1 cellular context compared by ENCODE assay signal in genomic region chr22:43399338-43399979, GRCh38.
TF ChIP-seq lines count a peak whose summit lies in the region.

No MANE protein-coding gene starts in this region.

TF ChIP-seq in K562, 482 proteins besides CTCF, POLR2A, EP300 and RAD21:
- TF ChIP-seq IFI16 (CRISPR knock-in tag; IDR thresholded peaks at IDR 0.05) = no peak
- no peak for TF ChIP-seq PCBP2 (IDR thresholded peaks at IDR 0.05; ENCODE audit: low read depth, low read length, poor library complexity, severe bottlenecking)
- peak; percentile 59 for TF ChIP-seq TFE3 (CRISPR knock-in tag; IDR thresholded peaks at IDR 0.05)
- no peak for TF ChIP-seq RCOR1 (IDR thresholded peaks at IDR 0.05; ENCODE audit: borderline replicate concordance in 1 of 2, low read depth in 2 of 2, low read length in 2 of 2)
- peak; percentile 41 for TF ChIP-seq FOS (IDR thresholded peaks at IDR 0.05; ENCODE audit: extremely low read depth, insufficient read length)
- TF ChIP-seq TOE1 (IDR thresholded peaks at IDR 0.05; ENCODE audit: borderline replicate concordance) = peak; percentile 60; the same call in 1 of the 2 replicates
- TF ChIP-seq TOE1 (CRISPR knock-in tag; IDR thresholded peaks at IDR 0.05; ENCODE audit: borderline replicate concordance, low read depth) = no peak
- TF ChIP-seq USF2 (CRISPR knock-in tag; IDR thresholded peaks at IDR 0.05) = peak; percentile 92
- TF ChIP-seq E2F6 (IDR thresholded peaks at IDR 0.05; ENCODE audit: borderline replicate concordance in 1 of 2, extremely low read depth in 1 of 2, insufficient read depth in 1 of 2, insufficient read length in 1 of 2, low read depth in 1 of 2, low read length in 1 of 2, poor library complexity in 1 of 2, severe bottlenecking in 1 of 2) = peak in 1 of 2 experiments; percentile 49
- peak; percentile 87 for TF ChIP-seq RAD51 (IDR thresholded peaks at IDR 0.05; ENCODE audit: borderline replicate concordance, low read depth)
- 0 out of 2 replicates have a peak, but pooled peaks have one; percentile 21 for TF ChIP-seq RBFOX2 (IDR thresholded peaks at IDR 0.05; ENCODE audit: low read depth, low read length)
- TF ChIP-seq USF1 (CRISPR knock-in tag; IDR thresholded peaks at IDR 0.05) = peak; percentile 90
- TF ChIP-seq MGA (IDR thresholded peaks at IDR 0.05) = peak; percentile 71; the same call in 1 of the 2 replicates
- peak; percentile 16; the same call in 1 of the 2 replicates for TF ChIP-seq CBFA2T2 (conservative IDR thresholded peaks at IDR 0.05)
- peak; percentile 93 for TF ChIP-seq NFYB (IDR thresholded peaks at IDR 0.05; ENCODE audit: extremely low read depth, insufficient read length)
- TF ChIP-seq NFE2 (IDR thresholded peaks at IDR 0.05; ENCODE audit: low read depth) = no peak
- peak; percentile 72 for TF ChIP-seq L3MBTL2 (IDR thresholded peaks at IDR 0.05)
